Comparison of ENCODE assay signal across 1 cellular context in genomic region chr11:82775218-82775617, GRCh38.
TF ChIP-seq lines count a peak whose summit lies in the region.

No MANE protein-coding gene starts in this region.

TF ChIP-seq in HCT116, 20 proteins besides CTCF, POLR2A, EP300 and RAD21 (continued from another document):
- TF ChIP-seq ZBTB33 (IDR thresholded peaks at IDR 0.05; ENCODE audit: extremely low read depth, insufficient replicate concordance, low read length) (no peak), JUND (IDR thresholded peaks at IDR 0.05) (no peak), POLR2AphosphoS5 (IDR thresholded peaks at IDR 0.05; ENCODE audit: low read depth, low read length) (no peak), ELF1 (IDR thresholded peaks at IDR 0.05; ENCODE audit: borderline replicate concordance, low read depth) (no peak), REST (IDR thresholded peaks at IDR 0.05; ENCODE audit: low read depth) (no peak), MAX (IDR thresholded peaks at IDR 0.05) (no peak), SIN3A (IDR thresholded peaks at IDR 0.05; ENCODE audit: low read depth) (no peak), SRF (IDR thresholded peaks at IDR 0.05; ENCODE audit: low read depth) (no peak), CEBPB (IDR thresholded peaks at IDR 0.05; ENCODE audit: low read depth) (no peak), SP1 (IDR thresholded peaks at IDR 0.05; ENCODE audit: low read depth) (no peak), ZFX (IDR thresholded peaks at IDR 0.05) (no peak), TCF7L2 (IDR thresholded peaks at IDR 0.05; ENCODE audit: borderline replicate concordance, extremely low read depth, insufficient read depth, insufficient read length) (no peak), FOSL1 (IDR thresholded peaks at IDR 0.05; ENCODE audit: low read depth) (no peak), EGR1 (IDR thresholded peaks at IDR 0.05; ENCODE audit: low read depth) (no peak), CBX3 (IDR thresholded peaks at IDR 0.05; ENCODE audit: low read depth) (no peak)
